Comparison of ENCODE assay signal across 8 cellular contexts in genomic region chr5:6712582-6713273, GRCh38. TPM values are rescaled to one million over a fixed set of nuclear protein-coding genes. Genes with fewer than 3 reads are reported as not detected.
DNase-seq lines count a peak whose midpoint lies in the region; ATAC-seq, FAIRE-seq and TF ChIP-seq lines count a peak whose summit lies in the region.

No MANE protein-coding gene starts in this region.

- peaks cover 19% of the 10 kb centered on the region for H3K4me1 ChIP-seq in ACC112 (ENCODE audit: control insufficient read depth, insufficient read depth, low read length, unreplicated experiment)

- H3K4me3 ChIP-seq in ACC112 (ENCODE audit: low read depth, low read length) (peak overlapping the region; percentile 80), WI38 (ENCODE audit: low read depth, low read length) (peak overlapping the region; percentile 76), bronchial epithelial cell (ENCODE audit: low read depth, low read length) (peak overlapping the region; percentile 79)

- H3K27ac ChIP-seq in ACC112 (ENCODE audit: low read depth, low read length), result peak overlapping the region; percentile 90

- DNase-seq in NCI-H2196 (lab: John Stamatoyannopoulos, UW; ENCODE audit: unreplicated experiment) (peak; percentile 97), bronchial epithelial cell (ENCODE audit: low read depth) (peak; percentile 86), iris pigment epithelial cell (ENCODE audit: low read depth) (peak; percentile 95), smooth muscle cell of the brain vasculature (ENCODE audit: low read depth, low spot score) (peak; percentile 91)

- H3K79me2 ChIP-seq in ACC112 (ENCODE audit: control insufficient read depth, insufficient read depth, low read length, unreplicated experiment), result peaks cover 37% of the 10 kb centered on the region

- no peaks in the 10 kb centered on the region for H3K27me3 ChIP-seq in ACC112 (ENCODE audit: insufficient read depth, low read length)
- H3K27me3 ChIP-seq in bronchial epithelial cell (ENCODE audit: control insufficient read depth, insufficient read depth, low read length), result no peaks in the 10 kb centered on the region

- H3K36me3 ChIP-seq in ACC112 (ENCODE audit: insufficient read depth, low read length), result no peaks in the 10 kb centered on the region
- H3K36me3 ChIP-seq in bronchial epithelial cell (ENCODE audit: control insufficient read depth, insufficient read depth, low read length), result no peaks in the 10 kb centered on the region

- FAIRE-seq in bronchial epithelial cell (lab: Jason Lieb, UNC), result no peak

- TF ChIP-seq CTCF in WI38 (IDR thresholded peaks at IDR 0.05; ENCODE audit: low read depth, low read length), result no peak
- peak; percentile 9 for TF ChIP-seq CTCF in bronchial epithelial cell (IDR thresholded peaks at IDR 0.05; ENCODE audit: insufficient read depth, low read length, severe bottlenecking)

- ATAC-seq in GM18870 (IDR thresholded peaks at IDR 0.05; ENCODE audit: unreplicated experiment), result peak; percentile 38
- ATAC-seq in HG03103 (IDR thresholded peaks at IDR 0.05; ENCODE audit: low read depth, unreplicated experiment), result peak; percentile 53

- H2AFZ ChIP-seq in ACC112 (ENCODE audit: low read length, unreplicated experiment), result peak overlapping the region; percentile 96

RNA-seq across cellular contexts. Expression of gene TENT4A, which starts 0.5 kb away (rescaled TPM):
- total RNA-seq in bronchial epithelial cell, result 6.8 and 7.9 TPM in 2 replicates

Comparison
In these comparisons a context has a peak if more than half of its experiments do, and no peak if none do; other contexts are left out.
1. Peak in every context shown above with its lines: DNase-seq, ATAC-seq, H3K4me3 ChIP-seq and H3K27ac ChIP-seq.